In genomic region chr5:83552275-83552674, GRCh38 we compare ENCODE assay signal across 1 cellular context.
TF ChIP-seq lines count a peak whose summit lies in the region.

No MANE protein-coding gene starts in this region.

TF ChIP-seq in GM23338, 12 proteins besides CTCF, POLR2A, EP300 and RAD21 (continued from another document):
- TF ChIP-seq ZNF462 (CRISPR knock-in tag; IDR thresholded peaks at IDR 0.05) (no peak), CREB1 (CRISPR knock-in tag; IDR thresholded peaks at IDR 0.05; ENCODE audit: low read depth) (no peak), POLR2AphosphoS5 (IDR thresholded peaks at IDR 0.05; ENCODE audit: low read depth) (no peak), EZH2phosphoT487 (IDR thresholded peaks at IDR 0.05; ENCODE audit: unreplicated experiment) (no peak), REST (IDR thresholded peaks at IDR 0.05; ENCODE audit: unreplicated experiment) (no peak)
